Comparison of ENCODE assay signal across 11 cellular contexts in the genomic region with DNA sequence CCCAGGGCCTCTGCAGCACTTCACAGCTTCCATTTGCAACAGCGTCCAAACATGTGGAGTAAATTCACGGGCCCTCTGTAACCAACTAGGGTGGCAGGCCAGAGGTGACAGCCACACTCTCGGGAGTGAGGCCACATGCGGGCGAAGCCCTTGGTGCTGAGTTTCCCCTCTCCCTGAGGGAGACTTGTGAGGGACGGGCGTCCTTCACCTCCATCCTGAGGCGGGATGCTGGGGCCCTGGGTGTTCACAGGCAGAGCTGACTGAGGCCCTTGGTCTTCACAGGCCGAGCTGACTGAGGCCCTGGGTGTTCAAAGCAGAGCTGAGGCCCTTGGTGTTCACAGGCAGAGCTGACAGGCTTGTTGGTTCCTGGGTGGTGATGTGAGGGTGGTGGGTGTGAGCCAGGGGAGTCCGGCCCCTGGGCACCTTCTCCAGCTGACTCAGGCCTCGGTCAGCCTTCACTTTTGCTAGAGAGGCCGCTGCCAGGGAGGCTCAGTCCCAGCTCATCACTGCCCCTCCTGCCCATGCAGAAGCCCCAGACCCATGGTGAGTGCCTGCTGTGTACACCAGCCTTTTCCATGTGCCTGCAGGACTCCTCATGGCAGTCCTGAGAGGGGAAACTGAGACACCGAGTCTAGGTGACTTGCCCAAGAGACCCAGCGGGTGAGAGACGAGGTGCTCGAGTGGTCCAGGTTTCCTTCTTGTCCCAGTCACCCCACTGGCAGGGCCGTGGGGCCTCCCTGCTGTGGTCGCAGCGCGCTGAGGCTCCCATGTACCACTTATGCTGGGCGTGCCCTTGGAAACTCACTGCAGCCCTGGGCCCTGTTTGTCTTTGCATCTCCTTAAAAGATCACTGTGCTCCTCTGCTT. TPM values are rescaled to one million over a fixed set of nuclear protein-coding genes. Genes with fewer than 3 reads are reported as not detected.
DNase-seq lines count a peak whose midpoint lies in the region; ATAC-seq and TF ChIP-seq lines count a peak whose summit lies in the region.
"Had no signal": no experiment of that assay in that cellular context is flagged by ENCODE, and none has a peak within 500 bp of the region (broad histone marks: within the 10 kb centered on the region; RNA-seq: fewer than 3 reads in every experiment).

No MANE protein-coding gene starts in this region.

- H3K27me3 Mint-ChIP-seq in nephron progenitor cell (ENCODE audit: low read depth, poor library complexity): no peaks in the 10 kb centered on the region
- H3K27me3 Mint-ChIP-seq: activated CD4-positive, alpha-beta T cell treated with anti-CD3 and anti-CD28 coated beads for 36 hours had no signal

- H3K27me3 ChIP-seq in AG04450 (ENCODE audit: control insufficient read depth, insufficient read depth, low read length) (no peaks in the 10 kb centered on the region), esophagus squamous epithelium (peaks cover 0 to 16% (median 0%) of the 10 kb centered on the region in 4 donors)

- H3K4me1 ChIP-seq in esophagus squamous epithelium: peaks cover 27 to 95% (median 70%) of the 10 kb centered on the region in 3 donors

- no peak overlapping the region for H3K4me3 Mint-ChIP-seq in nephron progenitor cell
- H3K4me3 Mint-ChIP-seq: activated CD4-positive, alpha-beta T cell treated with anti-CD3 and anti-CD28 coated beads for 36 hours had no signal

- H3K27ac Mint-ChIP-seq in nephron progenitor cell: peak overlapping the region; percentile 68
- H3K27ac Mint-ChIP-seq: activated CD4-positive, alpha-beta T cell treated with anti-CD3 and anti-CD28 coated beads for 36 hours had no signal

- no peaks in the 10 kb centered on the region for H3K36me3 Mint-ChIP-seq in nephron progenitor cell (ENCODE audit: low read depth)

- H3K27ac ChIP-seq in AG04450 (ENCODE audit: low read depth, low read length) (peak overlapping the region; percentile 21), esophagus squamous epithelium (peak overlapping the region; percentile 6 to 84 (median 75))

- ATAC-seq in HG03045 (IDR thresholded peaks at IDR 0.05; ENCODE audit: unreplicated experiment): peak; percentile 3
- ATAC-seq in GM18867 (IDR thresholded peaks at IDR 0.05; ENCODE audit: unreplicated experiment): no peak

- H3K4me1 Mint-ChIP-seq in nephron progenitor cell: peaks cover 48% of the 10 kb centered on the region

- CTCF ChIA-PET in AG04450 (lab: Charles Lee): interaction anchor here (0.9 to 2.0 kb wide), 3 partner anchors 14 to 54 kb away, joined by 4 to 5 read pairs (median 4); no protein-coding TSS in a partner anchor

- H3K36me3 ChIP-seq in esophagus squamous epithelium: peaks cover 0 to 9% (median 0%) of the 10 kb centered on the region in 3 donors

- WGBS in esophagus squamous epithelium, 2 donors: 50 to 73% methylated on average over 2 to 3 of the region's 21 CpGs

- no peaks in the 10 kb centered on the region; the same call in 1 of the 2 replicates for H3K9me3 ChIP-seq in AG04450 (ENCODE audit: control insufficient read depth, insufficient read depth, low read length)
- H3K9me3 ChIP-seq in esophagus squamous epithelium: no peaks in the 10 kb centered on the region

- H3K4me3 ChIP-seq in AG04450 (ENCODE audit: low read depth, low read length) (no peak overlapping the region), esophagus squamous epithelium (no peak overlapping the region), foreskin fibroblast (ENCODE audit: low read depth in 1 of 2, low read length in 2 of 2) (no peak overlapping the region)

- POLR2A ChIA-PET in AG04450 (lab: Yijun Ruan, JAX): interaction anchor here (1.6 kb wide), 1 partner anchor 9 kb away, joined by 7 read pairs; a partner anchor contains a TSS

- intact Hi-C loops in esophagus squamous epithelium (cut with DNase I): no loop called here

- no peak for DNase-seq in AG04450 (ENCODE audit: low read depth, low spot score)
- DNase-seq in esophagus squamous epithelium (lab: John Stamatoyannopoulos, UW): no peak
- DNase-seq in nephron progenitor cell: no peak
- DNase-seq in retina: no peak
- no peak for DNase-seq in foreskin fibroblast
- no peak for DNase-seq in NCI-H1092 (lab: John Stamatoyannopoulos, UW)
- DNase-seq: foreskin melanocyte, NCI-H187 had no signal

- no peak for TF ChIP-seq CTCF in AG04450 (IDR thresholded peaks at IDR 0.05; ENCODE audit: low read depth, low read length)
- TF ChIP-seq CTCF in esophagus squamous epithelium (IDR thresholded peaks at IDR 0.05): no peak
- TF ChIP-seq CTCF in nephron progenitor cell (IDR thresholded peaks at IDR 0.05): no peak
- TF ChIP-seq CTCF in foreskin fibroblast (IDR thresholded peaks at IDR 0.05; ENCODE audit: low read depth, low read length): no peak

- no peak for TF ChIP-seq POLR2A in esophagus squamous epithelium (IDR thresholded peaks at IDR 0.05)

- no peaks in the 10 kb centered on the region for H3K9me3 Mint-ChIP-seq in nephron progenitor cell

RNA-seq across cellular contexts. Expression of a gene that starts 8.5 kb away (rescaled TPM):
- 46.8 and 64.6 TPM in 2 replicates for polyA plus RNA-seq in AG04450 (2011; rRNA removed)
- 51.3 and 72.8 TPM in 2 replicates for polyA minus RNA-seq in AG04450 (2011; rRNA and poly(A)+ RNA removed)
- total RNA-seq in esophagus squamous epithelium: 10 to 100 TPM in 2 of 4 donors, 1 to 10 TPM in 2; 6.5 to 20.4 (median 9.6) TPM
